ENCODE assay signal across 9 cellular contexts in the genomic region with DNA sequence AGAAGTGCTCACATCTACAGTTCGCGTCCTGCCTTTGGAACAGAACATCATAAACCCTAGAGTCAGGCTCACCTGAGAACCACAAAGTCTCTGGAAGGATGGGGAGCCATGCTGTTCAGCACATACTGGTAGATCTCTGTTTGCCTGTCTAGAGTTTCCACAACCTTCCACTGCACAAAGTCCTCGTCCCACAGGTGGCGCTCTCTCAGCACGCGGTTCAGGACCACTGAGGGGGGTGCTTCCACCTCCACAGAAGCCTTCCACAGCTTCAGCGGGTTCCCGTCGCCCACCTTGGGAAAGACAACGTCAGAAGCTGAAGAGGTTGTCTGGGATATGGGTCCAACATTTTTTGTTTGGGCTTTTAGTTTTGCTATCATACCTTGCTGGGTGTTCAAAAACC.
DNase-seq lines count a peak whose midpoint lies in the region; ATAC-seq and TF ChIP-seq lines count a peak whose summit lies in the region.
"Had no signal": no experiment of that assay in that cellular context is flagged by ENCODE, and none has a peak within 500 bp of the region (broad histone marks: within the 10 kb centered on the region; RNA-seq: fewer than 3 reads in every experiment).

No MANE protein-coding gene starts in this region.

- peak overlapping the region; percentile 50 for H3K27ac ChIP-seq in suprapubic skin

- H3K4me3 ChIP-seq in epithelial cell of proximal tubule (ENCODE audit: low read depth, low read length) = no peak overlapping the region
- H3K4me3 ChIP-seq in suprapubic skin = no peak overlapping the region

- TF ChIP-seq POLR2A in suprapubic skin (IDR thresholded peaks at IDR 0.05) = no peak

- peak; percentile 37 for ATAC-seq in HG03565 (IDR thresholded peaks at IDR 0.05; ENCODE audit: unreplicated experiment)
- no peak for ATAC-seq in GM18511 (IDR thresholded peaks at IDR 0.05; ENCODE audit: unreplicated experiment)

- TF ChIP-seq CTCF in epithelial cell of proximal tubule (conservative IDR thresholded peaks at IDR 0.05; ENCODE audit: low read depth, low read length) (peak; percentile 48), suprapubic skin (IDR thresholded peaks at IDR 0.05) (no peak)

- H3K27me3 ChIP-seq in suprapubic skin = no peaks in the 10 kb centered on the region

- no peak for TF ChIP-seq EP300 in suprapubic skin (IDR thresholded peaks at IDR 0.05)

- H3K36me3 ChIP-seq in suprapubic skin = peaks cover 53% of the 10 kb centered on the region

- H3K9me3 ChIP-seq in suprapubic skin = no peaks in the 10 kb centered on the region

- 84% methylated on average over 10 of the region's 10 CpGs for WGBS in suprapubic skin

- peaks cover 49% of the 10 kb centered on the region for H3K4me1 ChIP-seq in suprapubic skin

- DNase-seq in DMS 273 (lab: John Stamatoyannopoulos, UW; ENCODE audit: unreplicated experiment) (peak; percentile 12), DMS 273 treated with DMSO at 0.1 percent for 48 hours (lab: John Stamatoyannopoulos, UW) (no peak), epithelial cell of proximal tubule (ENCODE audit: low read depth) (no peak), suprapubic skin (ENCODE audit: low spot score in 2 of 2) (no peak), NCI-H2081 treated with DMSO at 0.1 percent for 48 hours (lab: John Stamatoyannopoulos, UW) (no peak)
- no peak for DNase-seq in stimulated activated CD4-positive, alpha-beta T cell treated with anti-CD3 and anti-CD28 coated beads, Interleukin-12 subunit alpha, Interleukin-12 subunit beta, amount 100 ng/mL, for 4 hours
- DNase-seq: activated T-cell treated with anti-CD3 and anti-CD28 coated beads, Interleukin-2, amount 50 U/mL, for 24 hours had no signal
